ENCODE assay signal across 17 cellular contexts in genomic region chr14:24508155-24508554, GRCh38.
DNase-seq lines count a peak whose midpoint lies in the region; ATAC-seq and TF ChIP-seq lines count a peak whose summit lies in the region.
"Had no signal": no experiment of that assay in that cellular context is flagged by ENCODE, and none has a peak within 500 bp of the region (broad histone marks: within the 10 kb centered on the region; RNA-seq: fewer than 3 reads in every experiment).

CMA1 (minus strand) TSS chr14:24508265; CDS start chr14:24508235, 30 bp downstream.

- no peak for TF ChIP-seq CTCF in GM12865 (IDR thresholded peaks at IDR 0.05; ENCODE audit: insufficient read depth, low read depth, low read length, missing control alignments)
- no peak for TF ChIP-seq CTCF in brain microvascular endothelial cell (IDR thresholded peaks at IDR 0.05; ENCODE audit: low read depth, low read length, missing control alignments)

- H3K4me3 ChIP-seq in GM12865 (ENCODE audit: low read depth, low read length) (no peak within 1 kb of the TSS), brain microvascular endothelial cell (ENCODE audit: low read depth, low read length) (no peak within 1 kb of the TSS)
- H3K4me3 ChIP-seq: coronary artery, MG63 had no signal

- no peaks in the 10 kb centered on the region for H3K27me3 ChIP-seq in brain microvascular endothelial cell (replicated peaks)
- H3K27me3 ChIP-seq: MG63 had no signal

- H3K27ac ChIP-seq in brain microvascular endothelial cell = no peak within 1 kb of the TSS
- H3K27ac ChIP-seq: coronary artery had no signal

- in situ Hi-C loops in brain microvascular endothelial cell (cut with HindIII; ENCODE audit: low pct_ligation_motif_present, low sequenced_read_pairs) = no loop called here

- ATAC-seq in GM18873 (IDR thresholded peaks at IDR 0.05; ENCODE audit: low FRiP score, unreplicated experiment) (peak; percentile 53), GM21515 (IDR thresholded peaks at IDR 0.05; ENCODE audit: unreplicated experiment) (peak; percentile 58), HG03378 (IDR thresholded peaks at IDR 0.05; ENCODE audit: unreplicated experiment) (peak; percentile 59)

- H3K36me3 ChIP-seq in brain microvascular endothelial cell (replicated peaks) = no peaks in the 10 kb centered on the region
- H3K36me3 ChIP-seq: MG63 had no signal

- peak; percentile 52 for DNase-seq in GM12865 (ENCODE audit: low read depth)
- no peak for DNase-seq in NK-92 (lab: John Stamatoyannopoulos, UW; ENCODE audit: unreplicated experiment)
- DNase-seq in stimulated activated CD4-positive, alpha-beta T cell treated with anti-CD3 and anti-CD28 coated beads, Interleukin-15, amount 100 ng/mL, for 24 hours = no peak
- DNase-seq in brain microvascular endothelial cell = no peak
- DNase-seq in kidney tubule cell (ENCODE audit: low spot score) = no peak
- DNase-seq: activated CD4-positive, alpha-beta T cell treated with anti-CD3 and anti-CD28 coated beads, Interleukin-2, amount 50 U/mL, for 1 hour; activated gamma-delta T cell; amniotic stem cell; MG63; midbrain; NCI-H1436 treated with DMSO at 0.1 percent for 48 hours; NCI-H524; SK-N-SH had no signal
